Comparison of ENCODE assay signal across 1 cellular context in genomic region chr9:100084734-100085133, GRCh38.
TF ChIP-seq lines count a peak whose summit lies in the region.

No MANE protein-coding gene starts in this region.

TF ChIP-seq in K562, 482 proteins besides CTCF, POLR2A, EP300 and RAD21 (continued from another document):
- 0 out of 2 replicates have a peak, but pooled peaks have one; percentile 31 for TF ChIP-seq HMBOX1 (IDR thresholded peaks at IDR 0.05)
- no peak for TF ChIP-seq HNRNPL (IDR thresholded peaks at IDR 0.05; ENCODE audit: low read depth, low read length)
